1 cellular context compared by ENCODE assay signal in genomic region chr13:26996965-26997752, GRCh38.
TF ChIP-seq lines count a peak whose summit lies in the region.

No MANE protein-coding gene starts in this region.

TF ChIP-seq in GM12878, 131 proteins besides CTCF, POLR2A, EP300 and RAD21 (continued from another document and continues in another):
- TF ChIP-seq HSF1 (IDR thresholded peaks at IDR 0.05; ENCODE audit: low read depth, low read length) (no peak), FOS (IDR thresholded peaks at IDR 0.05; ENCODE audit: borderline replicate concordance, extremely low read depth, insufficient read length) (no peak), E4F1 (IDR thresholded peaks at IDR 0.05; ENCODE audit: borderline replicate concordance, partially characterized antibody) (no peak), BMI1 (IDR thresholded peaks at IDR 0.05; ENCODE audit: borderline replicate concordance) (no peak), KDM1A (IDR thresholded peaks at IDR 0.05; ENCODE audit: borderline replicate concordance) (no peak), ATF7 (IDR thresholded peaks at IDR 0.05; ENCODE audit: low read depth) (no peak), SIN3A (IDR thresholded peaks at IDR 0.05; ENCODE audit: low read depth, low read length) (no peak), NR2F1 (conservative IDR thresholded peaks at IDR 0.05) (no peak), JUNB (IDR thresholded peaks at IDR 0.05) (peak; percentile 96), BACH1 (IDR thresholded peaks at IDR 0.05; ENCODE audit: borderline replicate concordance) (no peak), ZNF384 (IDR thresholded peaks at IDR 0.05; ENCODE audit: borderline replicate concordance, low read depth, low read length) (no peak), TCF3 (IDR thresholded peaks at IDR 0.05; ENCODE audit: borderline replicate concordance, insufficient read depth, low read depth, low read length) (no peak), NR2C1 (IDR thresholded peaks at IDR 0.05) (no peak), SIX5 (IDR thresholded peaks at IDR 0.05; ENCODE audit: low read depth, low read length, severe bottlenecking) (no peak), IKZF2 (IDR thresholded peaks at IDR 0.05) (peak; percentile 23 to 42; a peak in 1 of 4 replicates), CBX3 (IDR thresholded peaks at IDR 0.05; ENCODE audit: borderline replicate concordance, low read depth) (no peak), CHD1 (IDR thresholded peaks at IDR 0.05; ENCODE audit: low read depth, low read length) (no peak), EED (IDR thresholded peaks at IDR 0.05; ENCODE audit: low read depth) (0 out of 2 replicates have a peak, but pooled peaks have one; percentile 24), FOXK2 (IDR thresholded peaks at IDR 0.05) (no peak), SUPT20H (IDR thresholded peaks at IDR 0.05; ENCODE audit: borderline replicate concordance, control insufficient read depth, low read depth, low read length) (no peak), EZH2 (IDR thresholded peaks at IDR 0.05; ENCODE audit: borderline replicate concordance, control insufficient read depth, low read depth, low read length) (no peak), SRF (IDR thresholded peaks at IDR 0.05; ENCODE audit: low read depth in 2 of 2, low read length in 2 of 2) (0 out of 4 replicates have a peak, but pooled peaks of 1 of the 2 experiments have one; percentile 34), ZNF24 (IDR thresholded peaks at IDR 0.05) (no peak), CEBPZ (IDR thresholded peaks at IDR 0.05; ENCODE audit: low read depth, low read length) (no peak), CBFB (IDR thresholded peaks at IDR 0.05; ENCODE audit: low read depth) (no peak), MTA2 (IDR thresholded peaks at IDR 0.05; ENCODE audit: low read depth) (no peak), IKZF1 (conservative IDR thresholded peaks at IDR 0.05) (peak; percentile 38; the same call in 1 of the 2 replicates), TCF12 (IDR thresholded peaks at IDR 0.05; ENCODE audit: low read depth, low read length) (no peak), TBL1XR1 (IDR thresholded peaks at IDR 0.05; ENCODE audit: low read depth, low read length) (no peak), SP1 (IDR thresholded peaks at IDR 0.05; ENCODE audit: low read depth, low read length) (no peak), PKNOX1 (IDR thresholded peaks at IDR 0.05) (no peak), HDAC2 (IDR thresholded peaks at IDR 0.05) (no peak), SMAD5 (IDR thresholded peaks at IDR 0.05; ENCODE audit: low read depth) (no peak), DPF2 (IDR thresholded peaks at IDR 0.05) (no peak), CEBPB (IDR thresholded peaks at IDR 0.05; ENCODE audit: borderline replicate concordance in 1 of 2, low read depth in 2 of 2, low read length in 2 of 2) (no peak), IRF4 (IDR thresholded peaks at IDR 0.05; ENCODE audit: low read depth, low read length) (peak; percentile 64; the same call in 1 of the 2 replicates), SPI1 (IDR thresholded peaks at IDR 0.05; ENCODE audit: borderline replicate concordance, insufficient read depth, low read depth, low read length) (peak; percentile 26; the same call in 1 of the 2 replicates), TAF1 (IDR thresholded peaks at IDR 0.05; ENCODE audit: borderline replicate concordance, low read depth, low read length) (no peak), STAT3 (IDR thresholded peaks at IDR 0.05; ENCODE audit: low read depth, low read length) (no peak), HDAC6 (IDR thresholded peaks at IDR 0.05; ENCODE audit: unreplicated experiment) (no peak), HDGF (IDR thresholded peaks at IDR 0.05) (no peak), PML (IDR thresholded peaks at IDR 0.05; ENCODE audit: low read length) (no peak)
- TF ChIP-seq, protein P1, sequence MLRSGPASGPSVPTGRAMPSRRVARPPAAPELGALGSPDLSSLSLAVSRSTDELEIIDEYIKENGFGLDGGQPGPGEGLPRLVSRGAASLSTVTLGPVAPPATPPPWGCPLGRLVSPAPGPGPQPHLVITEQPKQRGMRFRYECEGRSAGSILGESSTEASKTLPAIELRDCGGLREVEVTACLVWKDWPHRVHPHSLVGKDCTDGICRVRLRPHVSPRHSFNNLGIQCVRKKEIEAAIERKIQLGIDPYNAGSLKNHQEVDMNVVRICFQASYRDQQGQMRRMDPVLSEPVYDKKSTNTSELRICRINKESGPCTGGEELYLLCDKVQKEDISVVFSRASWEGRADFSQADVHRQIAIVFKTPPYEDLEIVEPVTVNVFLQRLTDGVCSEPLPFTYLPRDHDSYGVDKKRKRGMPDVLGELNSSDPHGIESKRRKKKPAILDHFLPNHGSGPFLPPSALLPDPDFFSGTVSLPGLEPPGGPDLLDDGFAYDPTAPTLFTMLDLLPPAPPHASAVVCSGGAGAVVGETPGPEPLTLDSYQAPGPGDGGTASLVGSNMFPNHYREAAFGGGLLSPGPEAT (IDR thresholded peaks at IDR 0.05; ENCODE audit: low read depth) = no peak
- TF ChIP-seq, protein P2, sequence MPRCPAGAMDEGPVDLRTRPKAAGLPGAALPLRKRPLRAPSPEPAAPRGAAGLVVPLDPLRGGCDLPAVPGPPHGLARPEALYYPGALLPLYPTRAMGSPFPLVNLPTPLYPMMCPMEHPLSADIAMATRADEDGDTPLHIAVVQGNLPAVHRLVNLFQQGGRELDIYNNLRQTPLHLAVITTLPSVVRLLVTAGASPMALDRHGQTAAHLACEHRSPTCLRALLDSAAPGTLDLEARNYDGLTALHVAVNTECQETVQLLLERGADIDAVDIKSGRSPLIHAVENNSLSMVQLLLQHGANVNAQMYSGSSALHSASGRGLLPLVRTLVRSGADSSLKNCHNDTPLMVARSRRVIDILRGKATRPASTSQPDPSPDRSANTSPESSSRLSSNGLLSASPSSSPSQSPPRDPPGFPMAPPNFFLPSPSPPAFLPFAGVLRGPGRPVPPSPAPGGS (IDR thresholded peaks at IDR 0.05; ENCODE audit: borderline replicate concordance, insufficient read depth, low read depth, low read length, poor library complexity, severe bottlenecking) = no peak
- TF ChIP-seq, protein P3, sequence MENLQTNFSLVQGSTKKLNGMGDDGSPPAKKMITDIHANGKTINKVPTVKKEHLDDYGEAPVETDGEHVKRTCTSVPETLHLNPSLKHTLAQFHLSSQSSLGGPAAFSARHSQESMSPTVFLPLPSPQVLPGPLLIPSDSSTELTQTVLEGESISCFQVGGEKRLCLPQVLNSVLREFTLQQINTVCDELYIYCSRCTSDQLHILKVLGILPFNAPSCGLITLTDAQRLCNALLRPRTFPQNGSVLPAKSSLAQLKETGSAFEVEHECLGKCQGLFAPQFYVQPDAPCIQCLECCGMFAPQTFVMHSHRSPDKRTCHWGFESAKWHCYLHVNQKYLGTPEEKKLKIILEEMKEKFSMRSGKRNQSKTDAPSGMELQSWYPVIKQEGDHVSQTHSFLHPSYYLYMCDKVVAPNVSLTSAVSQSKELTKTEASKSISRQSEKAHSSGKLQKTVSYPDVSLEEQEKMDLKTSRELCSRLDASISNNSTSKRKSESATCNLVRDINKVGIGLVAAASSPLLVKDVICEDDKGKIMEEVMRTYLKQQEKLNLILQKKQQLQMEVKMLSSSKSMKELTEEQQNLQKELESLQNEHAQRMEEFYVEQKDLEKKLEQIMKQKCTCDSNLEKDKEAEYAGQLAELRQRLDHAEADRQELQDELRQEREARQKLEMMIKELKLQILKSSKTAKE (IDR thresholded peaks at IDR 0.05; ENCODE audit: low read depth, poor library complexity, severe bottlenecking) = no peak
- TF ChIP-seq, protein P4, sequence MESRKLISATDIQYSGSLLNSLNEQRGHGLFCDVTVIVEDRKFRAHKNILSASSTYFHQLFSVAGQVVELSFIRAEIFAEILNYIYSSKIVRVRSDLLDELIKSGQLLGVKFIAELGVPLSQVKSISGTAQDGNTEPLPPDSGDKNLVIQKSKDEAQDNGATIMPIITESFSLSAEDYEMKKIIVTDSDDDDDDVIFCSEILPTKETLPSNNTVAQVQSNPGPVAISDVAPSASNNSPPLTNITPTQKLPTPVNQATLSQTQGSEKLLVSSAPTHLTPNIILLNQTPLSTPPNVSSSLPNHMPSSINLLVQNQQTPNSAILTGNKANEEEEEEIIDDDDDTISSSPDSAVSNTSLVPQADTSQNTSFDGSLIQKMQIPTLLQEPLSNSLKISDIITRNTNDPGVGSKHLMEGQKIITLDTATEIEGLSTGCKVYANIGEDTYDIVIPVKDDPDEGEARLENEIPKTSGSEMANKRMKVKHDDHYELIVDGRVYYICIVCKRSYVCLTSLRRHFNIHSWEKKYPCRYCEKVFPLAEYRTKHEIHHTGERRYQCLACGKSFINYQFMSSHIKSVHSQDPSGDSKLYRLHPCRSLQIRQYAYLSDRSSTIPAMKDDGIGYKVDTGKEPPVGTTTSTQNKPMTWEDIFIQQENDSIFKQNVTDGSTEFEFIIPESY (IDR thresholded peaks at IDR 0.05) = no peak
- TF ChIP-seq, protein P5, sequence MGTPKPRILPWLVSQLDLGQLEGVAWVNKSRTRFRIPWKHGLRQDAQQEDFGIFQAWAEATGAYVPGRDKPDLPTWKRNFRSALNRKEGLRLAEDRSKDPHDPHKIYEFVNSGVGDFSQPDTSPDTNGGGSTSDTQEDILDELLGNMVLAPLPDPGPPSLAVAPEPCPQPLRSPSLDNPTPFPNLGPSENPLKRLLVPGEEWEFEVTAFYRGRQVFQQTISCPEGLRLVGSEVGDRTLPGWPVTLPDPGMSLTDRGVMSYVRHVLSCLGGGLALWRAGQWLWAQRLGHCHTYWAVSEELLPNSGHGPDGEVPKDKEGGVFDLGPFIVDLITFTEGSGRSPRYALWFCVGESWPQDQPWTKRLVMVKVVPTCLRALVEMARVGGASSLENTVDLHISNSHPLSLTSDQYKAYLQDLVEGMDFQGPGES (IDR thresholded peaks at IDR 0.05) = no peak
- TF ChIP-seq, protein P6, sequence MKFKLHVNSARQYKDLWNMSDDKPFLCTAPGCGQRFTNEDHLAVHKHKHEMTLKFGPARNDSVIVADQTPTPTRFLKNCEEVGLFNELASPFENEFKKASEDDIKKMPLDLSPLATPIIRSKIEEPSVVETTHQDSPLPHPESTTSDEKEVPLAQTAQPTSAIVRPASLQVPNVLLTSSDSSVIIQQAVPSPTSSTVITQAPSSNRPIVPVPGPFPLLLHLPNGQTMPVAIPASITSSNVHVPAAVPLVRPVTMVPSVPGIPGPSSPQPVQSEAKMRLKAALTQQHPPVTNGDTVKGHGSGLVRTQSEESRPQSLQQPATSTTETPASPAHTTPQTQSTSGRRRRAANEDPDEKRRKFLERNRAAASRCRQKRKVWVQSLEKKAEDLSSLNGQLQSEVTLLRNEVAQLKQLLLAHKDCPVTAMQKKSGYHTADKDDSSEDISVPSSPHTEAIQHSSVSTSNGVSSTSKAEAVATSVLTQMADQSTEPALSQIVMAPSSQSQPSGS (IDR thresholded peaks at IDR 0.05; ENCODE audit: low read length) = peak; percentile 42
